ENCODE assay signal across 1 cellular context in the genomic region with DNA sequence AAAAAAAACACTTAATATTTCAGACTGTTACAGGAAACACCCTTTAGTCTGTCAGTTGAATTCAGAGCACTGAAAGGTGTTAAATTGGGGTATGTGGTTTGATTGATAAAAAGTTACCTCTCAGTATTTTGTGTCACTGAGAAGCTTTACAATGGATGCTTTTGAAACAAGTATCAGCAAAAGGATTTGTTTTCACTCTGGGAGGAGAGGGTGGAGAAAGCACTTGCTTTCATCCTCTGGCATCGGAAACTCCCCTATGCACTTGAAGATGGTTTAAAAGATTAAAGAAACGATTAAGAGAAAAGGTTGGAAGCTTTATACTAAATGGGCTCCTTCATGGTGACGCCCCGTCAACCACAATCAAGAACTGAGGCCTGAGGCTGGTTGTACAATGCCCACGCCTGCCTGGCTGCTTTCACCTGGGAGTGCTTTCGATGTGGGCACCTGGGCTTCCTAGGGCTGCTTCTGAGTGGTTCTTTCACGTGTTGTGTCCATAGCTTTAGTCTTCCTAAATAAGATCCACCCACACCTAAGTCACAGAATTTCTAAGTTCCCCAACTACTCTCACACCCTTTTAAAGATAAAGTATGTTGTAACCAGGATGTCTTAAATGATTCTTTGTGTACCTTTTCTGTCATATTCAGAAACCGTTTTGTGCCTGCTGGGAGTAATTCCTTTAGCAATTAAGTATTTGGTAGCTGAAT.
TF ChIP-seq lines count a peak whose summit lies in the region.

No MANE protein-coding gene starts in this region.

TF ChIP-seq in GM12878, 131 proteins besides CTCF, POLR2A, EP300 and RAD21:
- TF ChIP-seq BRCA1 (IDR thresholded peaks at IDR 0.05; ENCODE audit: low read depth, low read length): no peak
- TF ChIP-seq, protein P1, sequence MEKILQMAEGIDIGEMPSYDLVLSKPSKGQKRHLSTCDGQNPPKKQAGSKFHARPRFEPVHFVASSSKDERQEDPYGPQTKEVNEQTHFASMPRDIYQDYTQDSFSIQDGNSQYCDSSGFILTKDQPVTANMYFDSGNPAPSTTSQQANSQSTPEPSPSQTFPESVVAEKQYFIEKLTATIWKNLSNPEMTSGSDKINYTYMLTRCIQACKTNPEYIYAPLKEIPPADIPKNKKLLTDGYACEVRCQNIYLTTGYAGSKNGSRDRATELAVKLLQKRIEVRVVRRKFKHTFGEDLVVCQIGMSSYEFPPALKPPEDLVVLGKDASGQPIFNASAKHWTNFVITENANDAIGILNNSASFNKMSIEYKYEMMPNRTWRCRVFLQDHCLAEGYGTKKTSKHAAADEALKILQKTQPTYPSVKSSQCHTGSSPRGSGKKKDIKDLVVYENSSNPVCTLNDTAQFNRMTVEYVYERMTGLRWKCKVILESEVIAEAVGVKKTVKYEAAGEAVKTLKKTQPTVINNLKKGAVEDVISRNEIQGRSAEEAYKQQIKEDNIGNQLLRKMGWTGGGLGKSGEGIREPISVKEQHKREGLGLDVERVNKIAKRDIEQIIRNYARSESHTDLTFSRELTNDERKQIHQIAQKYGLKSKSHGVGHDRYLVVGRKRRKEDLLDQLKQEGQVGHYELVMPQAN (conservative IDR thresholded peaks at IDR 0.05): no peak
- no peak for TF ChIP-seq SIN3A (IDR thresholded peaks at IDR 0.05; ENCODE audit: low read depth, low read length)
- no peak for TF ChIP-seq EGR1 (IDR thresholded peaks at IDR 0.05; ENCODE audit: borderline replicate concordance in 1 of 2, low read depth in 2 of 2, low read length in 2 of 2)
- TF ChIP-seq TCF7 (IDR thresholded peaks at IDR 0.05; ENCODE audit: borderline replicate concordance): no peak
- no peak for TF ChIP-seq POLR2AphosphoS2 (IDR thresholded peaks at IDR 0.05; ENCODE audit: low read depth, low read length)
- TF ChIP-seq, protein P2, sequence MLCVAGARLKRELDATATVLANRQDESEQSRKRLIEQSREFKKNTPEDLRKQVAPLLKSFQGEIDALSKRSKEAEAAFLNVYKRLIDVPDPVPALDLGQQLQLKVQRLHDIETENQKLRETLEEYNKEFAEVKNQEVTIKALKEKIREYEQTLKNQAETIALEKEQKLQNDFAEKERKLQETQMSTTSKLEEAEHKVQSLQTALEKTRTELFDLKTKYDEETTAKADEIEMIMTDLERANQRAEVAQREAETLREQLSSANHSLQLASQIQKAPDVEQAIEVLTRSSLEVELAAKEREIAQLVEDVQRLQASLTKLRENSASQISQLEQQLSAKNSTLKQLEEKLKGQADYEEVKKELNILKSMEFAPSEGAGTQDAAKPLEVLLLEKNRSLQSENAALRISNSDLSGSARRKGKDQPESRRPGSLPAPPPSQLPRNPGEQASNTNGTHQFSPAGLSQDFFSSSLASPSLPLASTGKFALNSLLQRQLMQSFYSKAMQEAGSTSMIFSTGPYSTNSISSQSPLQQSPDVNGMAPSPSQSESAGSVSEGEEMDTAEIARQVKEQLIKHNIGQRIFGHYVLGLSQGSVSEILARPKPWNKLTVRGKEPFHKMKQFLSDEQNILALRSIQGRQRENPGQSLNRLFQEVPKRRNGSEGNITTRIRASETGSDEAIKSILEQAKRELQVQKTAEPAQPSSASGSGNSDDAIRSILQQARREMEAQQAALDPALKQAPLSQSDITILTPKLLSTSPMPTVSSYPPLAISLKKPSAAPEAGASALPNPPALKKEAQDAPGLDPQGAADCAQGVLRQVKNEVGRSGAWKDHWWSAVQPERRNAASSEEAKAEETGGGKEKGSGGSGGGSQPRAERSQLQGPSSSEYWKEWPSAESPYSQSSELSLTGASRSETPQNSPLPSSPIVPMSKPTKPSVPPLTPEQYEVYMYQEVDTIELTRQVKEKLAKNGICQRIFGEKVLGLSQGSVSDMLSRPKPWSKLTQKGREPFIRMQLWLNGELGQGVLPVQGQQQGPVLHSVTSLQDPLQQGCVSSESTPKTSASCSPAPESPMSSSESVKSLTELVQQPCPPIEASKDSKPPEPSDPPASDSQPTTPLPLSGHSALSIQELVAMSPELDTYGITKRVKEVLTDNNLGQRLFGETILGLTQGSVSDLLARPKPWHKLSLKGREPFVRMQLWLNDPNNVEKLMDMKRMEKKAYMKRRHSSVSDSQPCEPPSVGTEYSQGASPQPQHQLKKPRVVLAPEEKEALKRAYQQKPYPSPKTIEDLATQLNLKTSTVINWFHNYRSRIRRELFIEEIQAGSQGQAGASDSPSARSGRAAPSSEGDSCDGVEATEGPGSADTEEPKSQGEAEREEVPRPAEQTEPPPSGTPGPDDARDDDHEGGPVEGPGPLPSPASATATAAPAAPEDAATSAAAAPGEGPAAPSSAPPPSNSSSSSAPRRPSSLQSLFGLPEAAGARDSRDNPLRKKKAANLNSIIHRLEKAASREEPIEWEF (IDR thresholded peaks at IDR 0.05; ENCODE audit: insufficient replicate concordance, low read depth, low read length): no peak
- TF ChIP-seq SREBF2 (IDR thresholded peaks at IDR 0.05; ENCODE audit: low read length): no peak
- no peak for TF ChIP-seq MXI1 (IDR thresholded peaks at IDR 0.05; ENCODE audit: low read depth, low read length)
- TF ChIP-seq SMC3 (IDR thresholded peaks at IDR 0.05; ENCODE audit: borderline replicate concordance, low read length): no peak
- no peak for TF ChIP-seq MTA2 (IDR thresholded peaks at IDR 0.05; ENCODE audit: low read depth)
- TF ChIP-seq EZH2 (IDR thresholded peaks at IDR 0.05; ENCODE audit: borderline replicate concordance, control insufficient read depth, low read depth, low read length): no peak
- no peak for TF ChIP-seq RAD51 (IDR thresholded peaks at IDR 0.05)
